Comparison of ENCODE assay signal across 26 cellular contexts in the genomic region with DNA sequence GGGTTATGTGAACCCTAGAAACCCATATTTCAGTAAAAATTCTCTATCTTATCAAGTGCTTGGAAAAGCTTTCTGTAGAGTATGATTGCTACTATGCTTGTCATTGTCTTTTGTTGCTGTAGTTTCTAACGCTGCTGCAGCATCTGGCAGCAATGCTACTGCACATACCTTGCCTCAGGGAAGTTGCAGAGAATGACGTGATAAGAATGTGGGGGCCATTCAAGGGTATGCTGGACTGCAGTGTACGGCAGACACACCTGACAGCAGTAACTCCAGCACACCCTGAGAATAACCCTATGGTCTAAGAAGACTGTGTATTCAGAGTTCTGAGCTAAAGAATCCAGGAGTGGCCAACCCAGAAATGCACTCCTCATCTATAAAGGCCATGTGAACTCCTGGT. TPM values are rescaled to one million over a fixed set of nuclear protein-coding genes. Genes with fewer than 3 reads are reported as not detected.
"Had no signal": no experiment of that assay in that cellular context is flagged by ENCODE, and none has a peak within 500 bp of the region (broad histone marks: within the 10 kb centered on the region; RNA-seq: fewer than 3 reads in every experiment).

No MANE protein-coding gene starts in this region.

- H3K27ac ChIP-seq: adrenal gland, SK-N-MC, VCaP had no signal

- DNase-seq: activated CD4-positive, alpha-beta memory T cell treated with anti-CD3 and anti-CD28 coated beads, Interleukin-2, amount 10 ng/mL, durations not matched to agents 7 days and 5 days; activated CD4-positive, alpha-beta T cell treated with anti-CD3 and anti-CD28 coated beads, Interleukin-2, amount 10 ng/mL, durations not matched to agents 7 days and 5 days; activated CD4-positive, CD25-positive, alpha-beta regulatory T cell; activated gamma-delta T cell treated with Interleukin-2 at 50 U/mL for 16 hours; activated naive CD4-positive, alpha-beta T cell treated with anti-CD3 and anti-CD28 coated beads, Interleukin-2, amount 10 ng/mL, durations not matched to agents 7 days and 5 days; activated naive CD8-positive, alpha-beta T cell treated with anti-CD3 and anti-CD28 coated beads for 36 hours; activated T-cell treated with anti-CD3 and anti-CD28 coated beads for 4 hours; activated T-cell treated with anti-CD3 and anti-CD28 coated beads, Interleukin-2, amount 50 U/mL, for 48 hours; adrenal gland; anterior cingulate cortex; MM.1S; NCI-H1105 treated with DMSO at 0.1 percent for 48 hours; NCI-H1436 treated with DMSO at 0.1 percent for 48 hours; NCI-H187; NCI-H2081; NCI-H446; NCI-H524; PC-3; SIG-M5; T-cell; T-helper 2 cell; T1000 had no signal

- H3K9me3 ChIP-seq: adrenal gland had no signal

- H3K4me1 ChIP-seq: adrenal gland had no signal

- H3K4me3 ChIP-seq: adrenal gland, SK-N-MC had no signal

- H3K9me3 Mint-ChIP-seq: activated CD4-positive, alpha-beta memory T cell treated with anti-CD3 and anti-CD28 coated beads, Interleukin-2, amount 10 ng/mL, durations not matched to agents 7 days and 5 days; activated naive CD4-positive, alpha-beta T cell treated with anti-CD3 and anti-CD28 coated beads, Interleukin-2, amount 10 ng/mL, durations not matched to agents 7 days and 5 days; activated naive CD8-positive, alpha-beta T cell treated with anti-CD3 and anti-CD28 coated beads for 36 hours; activated T-helper 2 cell treated with anti-CD3 and anti-CD28 coated beads, Interferon-gamma antibody, Interleukin-2, Interleukin-4, amounts not matched to agents 10 μg/mL and 5 μg/mL and 100 μg/mL, durations not matched to agents 14 hours and 24 hours and 36 hours; T-cell had no signal

- H3K4me3 Mint-ChIP-seq: activated CD4-positive, alpha-beta memory T cell treated with anti-CD3 and anti-CD28 coated beads, Interleukin-2, amount 10 ng/mL, durations not matched to agents 7 days and 5 days; activated CD4-positive, alpha-beta T cell treated with anti-CD3 and anti-CD28 coated beads, Interleukin-2, amount 10 ng/mL, durations not matched to agents 7 days and 5 days; activated naive CD4-positive, alpha-beta T cell treated with anti-CD3 and anti-CD28 coated beads, Interleukin-2, amount 10 ng/mL, durations not matched to agents 7 days and 5 days; activated naive CD8-positive, alpha-beta T cell treated with anti-CD3 and anti-CD28 coated beads for 36 hours; T-cell had no signal

- ATAC-seq: PC-3, T-cell had no signal

- H3K27ac Mint-ChIP-seq: activated CD4-positive, alpha-beta memory T cell treated with anti-CD3 and anti-CD28 coated beads, Interleukin-2, amount 10 ng/mL, durations not matched to agents 7 days and 5 days; activated CD4-positive, alpha-beta T cell treated with anti-CD3 and anti-CD28 coated beads, Interleukin-2, amount 10 ng/mL, durations not matched to agents 7 days and 5 days; activated naive CD4-positive, alpha-beta T cell treated with anti-CD3 and anti-CD28 coated beads, Interleukin-2, amount 10 ng/mL, durations not matched to agents 7 days and 5 days; activated naive CD8-positive, alpha-beta T cell treated with anti-CD3 and anti-CD28 coated beads for 36 hours; activated T-helper 2 cell treated with anti-CD3 and anti-CD28 coated beads, Interferon-gamma antibody, Interleukin-2, Interleukin-4, amounts not matched to agents 10 μg/mL and 5 μg/mL and 100 μg/mL, durations not matched to agents 14 hours and 24 hours and 36 hours; T-cell had no signal

- H3K27me3 Mint-ChIP-seq: activated CD4-positive, alpha-beta memory T cell treated with anti-CD3 and anti-CD28 coated beads, Interleukin-2, amount 10 ng/mL, durations not matched to agents 7 days and 5 days; activated CD4-positive, alpha-beta T cell treated with anti-CD3 and anti-CD28 coated beads, Interleukin-2, amount 10 ng/mL, durations not matched to agents 7 days and 5 days; activated naive CD4-positive, alpha-beta T cell treated with anti-CD3 and anti-CD28 coated beads, Interleukin-2, amount 10 ng/mL, durations not matched to agents 7 days and 5 days; activated naive CD8-positive, alpha-beta T cell treated with anti-CD3 and anti-CD28 coated beads for 36 hours; T-cell had no signal

- H3K27me3 ChIP-seq: adrenal gland had no signal

RNA-seq across cellular contexts. Expression of a gene that starts 22.0 kb away (rescaled TPM):
- total RNA-seq: activated CD4-positive, alpha-beta memory T cell treated with anti-CD3 and anti-CD28 coated beads, Interleukin-2, amount 10 ng/mL, durations not matched to agents 7 days and 5 days; activated CD8-positive, alpha-beta memory T cell treated with anti-CD3 and anti-CD28 coated beads for 36 hours; activated naive CD8-positive, alpha-beta T cell treated with anti-CD3 and anti-CD28 coated beads for 36 hours had no signal

RNA-seq across cellular contexts. Expression of a gene that starts 30.6 kb away (rescaled TPM):
- total RNA-seq: activated CD4-positive, alpha-beta memory T cell treated with anti-CD3 and anti-CD28 coated beads, Interleukin-2, amount 10 ng/mL, durations not matched to agents 7 days and 5 days; adrenal gland had no signal
